ENCODE assay signal across 1 cellular context in the genomic region with DNA sequence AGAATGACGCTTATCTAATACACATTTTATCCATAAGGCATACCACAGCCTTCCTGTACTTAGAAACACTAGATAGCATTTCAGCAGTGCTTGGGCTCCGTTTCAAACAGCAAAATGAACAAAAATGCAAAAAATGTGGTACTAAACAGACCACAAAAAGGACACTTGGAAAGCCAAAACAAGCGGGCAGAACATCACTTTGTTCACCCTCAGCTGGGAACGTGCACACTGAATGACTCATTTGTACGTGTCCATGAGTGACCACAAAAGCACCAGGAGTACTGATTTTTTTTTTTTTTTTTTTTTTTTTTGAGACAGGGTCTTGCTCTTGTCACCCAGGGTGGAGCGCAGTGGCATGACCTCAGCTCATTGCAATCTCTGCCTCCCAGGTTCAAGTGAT.
TF ChIP-seq lines count a peak whose summit lies in the region.

No MANE protein-coding gene starts in this region.

TF ChIP-seq in K562, 482 proteins besides CTCF, POLR2A, EP300 and RAD21 (continued from another document):
- peak; percentile 36; the same call in 1 of the 2 replicates for TF ChIP-seq ATF3 (IDR thresholded peaks at IDR 0.05)
- no peak for TF ChIP-seq ATF3 (CRISPR knock-in tag; conservative IDR thresholded peaks at IDR 0.05)
- peak; percentile 29; the same call in 1 of the 2 replicates for TF ChIP-seq ZNF384 (IDR thresholded peaks at IDR 0.05; ENCODE audit: low read depth, low read length)
- TF ChIP-seq JUN (IDR thresholded peaks at IDR 0.05; ENCODE audit: borderline replicate concordance, low read depth, low read length): peak; percentile 13; the same call in 1 of the 2 replicates
- no peak for TF ChIP-seq JUN (CRISPR knock-in tag; IDR thresholded peaks at IDR 0.05; ENCODE audit: borderline replicate concordance)
- no peak for TF ChIP-seq ZBTB40 (IDR thresholded peaks at IDR 0.05)
- TF ChIP-seq ZBTB40 (CRISPR knock-in tag; IDR thresholded peaks at IDR 0.05): no peak
